In genomic region chr17:82753201-82753464, GRCh38 we compare ENCODE assay signal across 8 cellular contexts. TPM values are rescaled to one million over a fixed set of nuclear protein-coding genes. Genes with fewer than 3 reads are reported as not detected.
A peak's percentile ranks its signal among the peaks of the same experiment; 100 is the strongest.
DNase-seq lines count a peak whose midpoint lies in the region; ATAC-seq and TF ChIP-seq lines count a peak whose summit lies in the region.

No MANE protein-coding gene starts in this region.

- no peaks in the 10 kb centered on the region for H3K9me3 ChIP-seq in mucosa of rectum (ENCODE audit: control insufficient read depth in 2 of 2, low read length in 2 of 2)

- POLR2A ChIA-PET in AG04449 (lab: Yijun Ruan, JAX) = no interaction called here

- peak overlapping the region; percentile 91 to 98 (median 96) for H3K4me3 Mint-ChIP-seq in brain

- peaks cover 39% of the 10 kb centered on the region for H3K4me1 Mint-ChIP-seq in brain

- no peak for ATAC-seq in HG02884 (IDR thresholded peaks at IDR 0.05; ENCODE audit: unreplicated experiment)

- H3K9ac ChIP-seq in mucosa of rectum (ENCODE audit: low read depth in 1 of 2, low read length in 2 of 2) = peak overlapping the region; percentile 56 to 76

- no peak overlapping the region for H3K27ac ChIP-seq in HL-60 (replicated peaks)
- no peak overlapping the region for H3K27ac ChIP-seq in mucosa of rectum (ENCODE audit: low read depth in 2 of 2, low read length in 2 of 2)

- peaks cover 13% of the 10 kb centered on the region for H3K27me3 Mint-ChIP-seq in brain

- H3K36me3 Mint-ChIP-seq in brain = peaks cover 42% of the 10 kb centered on the region

- DNase-seq in AG04449 (ENCODE audit: low read depth, low spot score) (no peak), HL-60 (ENCODE audit: low read depth in 1 of 2, low spot score in 1 of 2) (no peak), pons (ENCODE audit: low spot score) (no peak), NOMO-1 treated with DMSO at 0.1 percent for 48 hours (lab: John Stamatoyannopoulos, UW; ENCODE audit: unreplicated experiment) (no peak), NCI-H226 (no peak)

- CTCF ChIA-PET in AG04449 (lab: Yijun Ruan, JAX) = interaction anchor here (1.4 kb wide), 1 partner anchor 22 kb away, joined by 3 read pairs; no protein-coding TSS in a partner anchor

- peaks cover 0 to 8% (median 4%) of the 10 kb centered on the region in 5 experiments for H3K9me3 Mint-ChIP-seq in brain

- H3K4me3 ChIP-seq in AG04449 (ENCODE audit: low read depth, low read length) (peak overlapping the region; percentile 80), HL-60 (replicated peaks; ENCODE audit: insufficient read depth, low read length) (peak overlapping the region; percentile 91), mucosa of rectum (ENCODE audit: low read length in 2 of 2) (peak overlapping the region; percentile 79 to 84)

- H3K27ac Mint-ChIP-seq in brain = peak overlapping the region; percentile 55 to 92 (median 81)

- H3K36me3 ChIP-seq in mucosa of rectum (ENCODE audit: control insufficient read depth in 2 of 2, insufficient read depth in 2 of 2, low read length in 2 of 2) = peaks cover 0 to 3% of the 10 kb centered on the region in 2 donors

- peaks cover 9% of the 10 kb centered on the region in 2 donors for H3K4me1 ChIP-seq in mucosa of rectum (ENCODE audit: control insufficient read depth in 2 of 2, insufficient read depth in 2 of 2, low read length in 2 of 2)

- H3K27me3 ChIP-seq in HL-60 (ENCODE audit: insufficient read depth, poor library complexity, severe bottlenecking) (no peaks in the 10 kb centered on the region), mucosa of rectum (ENCODE audit: control insufficient read depth in 2 of 2, insufficient read depth in 2 of 2, low read length in 2 of 2) (no peaks in the 10 kb centered on the region)

- no peak for TF ChIP-seq CTCF in AG04449 (IDR thresholded peaks at IDR 0.05; ENCODE audit: insufficient read depth, low read length, missing control alignments)
- no peak for TF ChIP-seq CTCF in HL-60 (IDR thresholded peaks at IDR 0.05; ENCODE audit: insufficient read depth, low read length)
- no peak for TF ChIP-seq CTCF in brain (conservative IDR thresholded peaks at IDR 0.05)

RNA-seq across cellular contexts. Expression of gene TBCD, which starts 1.3 kb away (rescaled TPM):
- polyA plus RNA-seq in brain (ENCODE audit: insufficient read depth, low read depth, low replicate concordance) = 96.8 TPM

RNA-seq across cellular contexts. Expression of gene FN3K, which starts 17.7 kb away (rescaled TPM):
- 99.9 TPM for polyA plus RNA-seq in brain (ENCODE audit: insufficient read depth, low read depth, low replicate concordance)

RNA-seq across cellular contexts. Expression of gene FN3KRP, which starts 36.6 kb away (rescaled TPM):
- polyA plus RNA-seq in brain (ENCODE audit: insufficient read depth, low read depth, low replicate concordance) = 74.0 TPM

RNA-seq across cellular contexts. Expression of gene RAB40B, which starts 54.6 kb away (rescaled TPM):
- 31.1 TPM for polyA plus RNA-seq in brain (ENCODE audit: insufficient read depth, low read depth, low replicate concordance)
